In genomic region chr15:24954783-24955548, GRCh38 we compare ENCODE assay signal across 8 cellular contexts. TPM values are rescaled to one million over a fixed set of nuclear protein-coding genes. Genes with fewer than 3 reads are reported as not detected.
DNase-seq lines count a peak whose midpoint lies in the region; ATAC-seq and TF ChIP-seq lines count a peak whose summit lies in the region.

Gene SNRPN, plus strand, starts transcription at chr15:24954987. Its CDS starts 19,467 bp downstream, at chr15:24974454.
A gene with protein sequence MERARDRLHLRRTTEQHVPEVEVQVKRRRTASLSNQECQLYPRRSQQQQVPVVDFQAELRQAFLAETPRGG (plus strand): TSS chr15:24954987. CDS start chr15:24955049, 62 bp downstream.

- H3K27me3 ChIP-seq in SJSA1 (replicated peaks) (no peaks in the 10 kb centered on the region), osteoblast (ENCODE audit: insufficient read depth, low read length) (no peaks in the 10 kb centered on the region), testis (no peaks in the 10 kb centered on the region)

- WGBS in testis, 2 donors, result 42 to 48% methylated on average over 32 to 48 of the region's 48 CpGs

- H3K27me3 Mint-ChIP-seq in activated naive CD4-positive, alpha-beta T cell treated with anti-CD3 and anti-CD28 coated beads, Interleukin-2, amount 50 U/mL, for 24 hours, result no peaks in the 10 kb centered on the region

- peak; percentile 33 for TF ChIP-seq POLR2A in testis (IDR thresholded peaks at IDR 0.05)

- H3K4me3 ChIP-seq in SJSA1 (peak within 1 kb of the TSS; percentile 55), osteoblast (ENCODE audit: insufficient read depth, low read length) (peak within 1 kb of the TSS; percentile 88), testis (peak within 1 kb of the TSS; percentile 74 to 91)

- peaks cover 7% of the 10 kb centered on the region for H3K36me3 Mint-ChIP-seq in activated naive CD4-positive, alpha-beta T cell treated with anti-CD3 and anti-CD28 coated beads, Interleukin-2, amount 50 U/mL, for 24 hours

- H3K36me3 ChIP-seq in SJSA1 (no peaks in the 10 kb centered on the region; the same call in 1 of the 2 replicates), osteoblast (ENCODE audit: insufficient read depth, low read length) (no peaks in the 10 kb centered on the region), testis (ENCODE audit: low read depth, missing control alignments) (no peaks in the 10 kb centered on the region)

- peaks cover 12% of the 10 kb centered on the region for H3K4me1 Mint-ChIP-seq in activated naive CD4-positive, alpha-beta T cell treated with anti-CD3 and anti-CD28 coated beads, Interleukin-2, amount 50 U/mL, for 24 hours

- H3K4me2 ChIP-seq in osteoblast (ENCODE audit: insufficient read depth, low read length), result peak within 1 kb of the TSS; percentile 87

- intact Hi-C loops in head of caudate nucleus (cut with DNase I) (loop anchor here (10.0 kb wide), 1 partner anchor 480 kb away; the partner anchor contains the start of gene UBE3A), testis (cut with DNase I; ENCODE audit: low total_unique reads) (no loop called here)

- H3K4me3 Mint-ChIP-seq in activated naive CD4-positive, alpha-beta T cell treated with anti-CD3 and anti-CD28 coated beads, Interleukin-2, amount 50 U/mL, for 24 hours, result peak within 1 kb of the TSS; percentile 94

- no peak within 1 kb of the TSS for H3K27ac ChIP-seq in SJSA1
- H3K27ac ChIP-seq in osteoblast (ENCODE audit: low read depth, low read length), result peak within 1 kb of the TSS; percentile 82
- peak within 1 kb of the TSS; percentile 81 to 83 for H3K27ac ChIP-seq in testis

- ATAC-seq in GM18520 (IDR thresholded peaks at IDR 0.05; ENCODE audit: unreplicated experiment), result peak; percentile 63
- peak; percentile 49 for ATAC-seq in HG03460 (IDR thresholded peaks at IDR 0.05; ENCODE audit: unreplicated experiment)

- TF ChIP-seq CTCF in osteoblast (IDR thresholded peaks at IDR 0.05; ENCODE audit: extremely low read depth, low read depth, low read length) (no peak), testis (IDR thresholded peaks at IDR 0.05) (no peak)

- peak within 1 kb of the TSS; percentile 95 for H3K27ac Mint-ChIP-seq in activated naive CD4-positive, alpha-beta T cell treated with anti-CD3 and anti-CD28 coated beads, Interleukin-2, amount 50 U/mL, for 24 hours

- DNase-seq in A172 (ENCODE audit: low spot score) (peak; percentile 24), SJSA1 (ENCODE audit: low read depth in 1 of 2, low spot score in 2 of 2) (peak; percentile 42 to 72), head of caudate nucleus (peak; percentile 44 to 90 (median 79)), osteoblast (ENCODE audit: insufficient read length, low spot score, missing footprints) (peak; percentile 85), testis (peak; percentile 89)

- H2AFZ ChIP-seq in osteoblast (ENCODE audit: low read length), result peak within 1 kb of the TSS; percentile 90

- H3K4me1 ChIP-seq in SJSA1 (replicated peaks) (0 out of 2 replicates have a peak, but pooled peaks cover 5% of the 10 kb centered on the region), osteoblast (ENCODE audit: insufficient read depth, low read length) (no peaks in the 10 kb centered on the region), testis (no peaks in the 10 kb centered on the region)

- peaks cover 4% of the 10 kb centered on the region for H4K20me1 ChIP-seq in osteoblast (ENCODE audit: insufficient read depth, low read length)

- H3K9me3 Mint-ChIP-seq in activated naive CD4-positive, alpha-beta T cell treated with anti-CD3 and anti-CD28 coated beads, Interleukin-2, amount 50 U/mL, for 24 hours, result no peaks in the 10 kb centered on the region

- H3K9me3 ChIP-seq in SJSA1 (replicated peaks) (no peaks in the 10 kb centered on the region; the same call in 1 of the 2 replicates), osteoblast (ENCODE audit: low read depth, low read length) (no peaks in the 10 kb centered on the region), testis (no peaks in the 10 kb centered on the region)

- H3K79me2 ChIP-seq in osteoblast (ENCODE audit: insufficient read depth, low read length), result peaks cover 49% of the 10 kb centered on the region

RNA-seq across cellular contexts. Expression of gene SNRPN, which starts in this region (rescaled TPM):
- total RNA-seq in A172 (2014; rRNA removed; shearing (Covaris generic)), result 61.3 and 73.6 TPM in 2 replicates
- 104 and 144 TPM in 2 replicates for total RNA-seq in SJSA1 (2014; rRNA removed; shearing (Covaris generic))
- 94.6 and 117 TPM in 2 replicates for total RNA-seq in osteoblast
- 100 to 1,000 TPM; 132 to 180 TPM for total RNA-seq in testis
- 127 TPM for polyA plus RNA-seq in testis (ENCODE audit: insufficient read depth, low read depth, low replicate concordance)

RNA-seq across cellular contexts. Expression of the second gene that starts in this region (rescaled TPM):
- total RNA-seq in A172 (2014; rRNA removed; shearing (Covaris generic)), result 0.84 TPM in 1 of 2 replicates, not detected in the other
- total RNA-seq in SJSA1 (2014; rRNA removed; shearing (Covaris generic)), result 1.4 and 3.6 TPM in 2 replicates
- total RNA-seq in osteoblast (15.3 and 17.0 TPM in 2 replicates), testis (10 to 100 TPM; 14.3 to 15.7 TPM)
- 8.6 TPM for polyA plus RNA-seq in testis (ENCODE audit: insufficient read depth, low read depth, low replicate concordance)

Comparison
In these comparisons a context has a peak if more than half of its experiments do, and no peak if none do; other contexts are left out.
1. DNase-seq: peak in every context shown above with its lines; median percentile 89 in testis; 85 in osteoblast; 79 in head of caudate nucleus; 57 in SJSA1; 24 in A172.